8 cellular contexts compared by ENCODE assay signal in the genomic region with DNA sequence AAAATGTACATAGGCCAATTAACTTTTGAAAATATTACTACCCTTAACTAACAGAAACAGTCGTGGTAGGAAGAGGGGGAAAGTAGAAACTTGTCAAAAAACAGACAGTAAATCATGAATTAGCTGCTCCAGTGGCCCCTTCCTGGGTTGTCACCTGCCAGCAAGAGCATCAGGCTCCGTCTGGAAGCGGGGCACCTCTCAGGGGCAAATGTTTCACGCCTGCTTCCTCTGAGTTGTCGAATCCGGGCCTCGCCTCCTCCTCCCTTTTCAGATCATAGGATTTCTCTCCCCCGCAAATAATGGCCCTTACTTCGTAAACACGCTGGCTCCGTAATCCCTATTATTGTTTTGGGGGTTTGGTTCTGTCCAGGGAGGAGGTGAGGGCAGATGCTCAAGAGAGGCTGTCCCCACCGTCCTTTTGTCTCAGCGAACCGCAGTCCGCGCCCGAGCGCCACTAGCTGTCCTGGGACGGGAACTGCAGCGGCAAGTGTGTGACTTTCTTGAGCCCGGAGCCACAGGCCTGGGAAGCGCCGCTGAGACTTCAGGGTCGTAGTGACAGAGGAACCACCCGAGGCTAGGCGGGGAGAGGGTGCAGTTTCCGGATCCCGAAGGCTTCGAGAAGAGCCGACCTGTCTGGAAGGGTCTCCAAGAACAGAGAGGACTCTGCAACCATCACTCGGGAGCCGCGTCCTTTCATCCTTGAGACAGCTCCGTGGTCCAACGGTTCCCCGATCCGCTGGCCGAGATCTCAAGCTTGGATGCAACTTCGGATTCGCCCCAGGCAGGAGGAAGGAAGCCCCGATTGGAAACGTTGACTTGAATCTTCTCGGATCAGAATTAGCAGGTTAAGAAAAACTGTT.
DNase-seq lines count a peak whose midpoint lies in the region; ATAC-seq and TF ChIP-seq lines count a peak whose summit lies in the region.

No MANE protein-coding gene starts in this region.

- no peaks in the 10 kb centered on the region for H3K9me3 Mint-ChIP-seq in activated T-cell treated with anti-CD3 and anti-CD28 coated beads, Interleukin-2, amount 50 U/mL, for 4 hours
- H3K9me3 Mint-ChIP-seq in natural killer cell treated with Interleukin-12 subunit alpha and Interleukin-12 subunit beta and Interleukin-15 and Interleukin-18, amount 100 ng/mL, for 72 hours = no peaks in the 10 kb centered on the region

- H3K27ac Mint-ChIP-seq in natural killer cell treated with Interleukin-12 subunit alpha and Interleukin-12 subunit beta and Interleukin-15 and Interleukin-18, amount 100 ng/mL, for 72 hours = peak overlapping the region; percentile 92 to 94

- no peaks in the 10 kb centered on the region for H3K9me1 ChIP-seq in IMR-90 (ENCODE audit: insufficient read depth, low read length)

- H3K9me3 ChIP-seq in IMR-90 (ENCODE audit: control insufficient read depth, insufficient read depth, low read length) = no peaks in the 10 kb centered on the region
- no peaks in the 10 kb centered on the region for H3K9me3 ChIP-seq in Panc1 (ENCODE audit: control insufficient read depth, insufficient read depth, low read depth, low read length)
- no peaks in the 10 kb centered on the region for H3K9me3 ChIP-seq in fibroblast of lung (ENCODE audit: control insufficient read depth, insufficient read depth, low read depth, low read length)

- H4K20me1 ChIP-seq in IMR-90 (ENCODE audit: insufficient read depth, low read length) = peaks cover 8% of the 10 kb centered on the region; the same call in 1 of the 2 replicates
- H4K20me1 ChIP-seq in fibroblast of lung (ENCODE audit: control insufficient read depth, extremely low read depth, insufficient read depth, low read length) = no peaks in the 10 kb centered on the region

- dilution Hi-C loops in IMR-90 (cut with HindIII; ENCODE audit: low sequenced_read_pairs, unreplicated experiment) = no loop called here

- CTCF ChIA-PET in IMR-90 (lab: Yijun Ruan, JAX) = interaction anchor here (0.6 to 1.1 kb wide), 7 partner anchors 108 to 525 kb away, joined by 3 to 8 read pairs (median 3); a partner anchor contains a TSS
- CTCF ChIA-PET in Panc1 (lab: Charles Lee) = interaction anchor here (1.0 to 1.2 kb wide), 2 partner anchors 65 to 78 kb away, joined by 3 to 5 read pairs; no protein-coding TSS in a partner anchor

- H3K27me3 Mint-ChIP-seq in activated T-cell treated with anti-CD3 and anti-CD28 coated beads, Interleukin-2, amount 50 U/mL, for 4 hours (ENCODE audit: low read depth) = peaks cover 5% of the 10 kb centered on the region
- H3K27me3 Mint-ChIP-seq in natural killer cell treated with Interleukin-12 subunit alpha and Interleukin-12 subunit beta and Interleukin-15 and Interleukin-18, amount 100 ng/mL, for 72 hours = peaks cover 7 to 13% of the 10 kb centered on the region in 2 donors

- H4K8ac ChIP-seq in IMR-90 (ENCODE audit: low read depth in 2 of 2, low read length in 2 of 2) = no peak overlapping the region

- H3K27ac ChIP-seq in IMR-90 (ENCODE audit: insufficient read depth, low read length) = no peak overlapping the region
- H3K27ac ChIP-seq in Panc1 (ENCODE audit: low read length) = peak overlapping the region; percentile 82
- H3K27ac ChIP-seq in fibroblast of lung (ENCODE audit: insufficient read depth, low read length) = peak overlapping the region; percentile 18

- H3K36me3 Mint-ChIP-seq in activated T-cell treated with anti-CD3 and anti-CD28 coated beads, Interleukin-2, amount 50 U/mL, for 4 hours (ENCODE audit: insufficient read depth) = no peaks in the 10 kb centered on the region
- H3K36me3 Mint-ChIP-seq in natural killer cell treated with Interleukin-12 subunit alpha and Interleukin-12 subunit beta and Interleukin-15 and Interleukin-18, amount 100 ng/mL, for 72 hours = no peaks in the 10 kb centered on the region

- WGBS in IMR-90 (ENCODE audit: extremely low coverage in 2 of 2, insufficient read length in 1 of 2), 2 experiments = 0% methylated on average over 19 of the region's 43 CpGs; no CpG with 5 or more reads in 1 of the 2 experiments

- no peak overlapping the region for H2AK5ac ChIP-seq in IMR-90 (ENCODE audit: low read depth, low read length)

- peak overlapping the region; percentile 55 for H3K4me3 ChIP-seq in IMR-90 (ENCODE audit: insufficient read depth, low read depth, low read length)
- peak overlapping the region; percentile 66 to 76 for H3K4me3 ChIP-seq in Panc1 (ENCODE audit: low read depth in 2 of 2, low read length in 2 of 2)
- peak overlapping the region; percentile 76 to 87 (median 84) for H3K4me3 ChIP-seq in fibroblast of lung (replicated peaks in 1 of 4; ENCODE audit: control extremely low read depth in 1 of 4, insufficient read depth in 1 of 4, low read depth in 3 of 4, low read length in 4 of 4)

- TF ChIP-seq POLR2A in IMR-90 (IDR thresholded peaks at IDR 0.05; ENCODE audit: low read depth, low read length) = no peak

- H2BK5ac ChIP-seq in IMR-90 (ENCODE audit: low read depth, low read length, poor library complexity, severe bottlenecking) = no peak overlapping the region

- TF ChIP-seq RAD21 in IMR-90 (IDR thresholded peaks at IDR 0.05; ENCODE audit: low read length) = peak; percentile 54

- no peak overlapping the region for H2BK20ac ChIP-seq in IMR-90 (ENCODE audit: low read depth, low read length)

- H2BK15ac ChIP-seq in IMR-90 (ENCODE audit: low read depth, low read length) = no peak overlapping the region

- peaks cover 16% of the 10 kb centered on the region for H3K4me1 Mint-ChIP-seq in activated T-cell treated with anti-CD3 and anti-CD28 coated beads, Interleukin-2, amount 50 U/mL, for 4 hours (ENCODE audit: low read depth)
- H3K4me1 Mint-ChIP-seq in natural killer cell treated with Interleukin-12 subunit alpha and Interleukin-12 subunit beta and Interleukin-15 and Interleukin-18, amount 100 ng/mL, for 72 hours (ENCODE audit: low read depth in 2 of 2) = peaks cover 14 to 19% of the 10 kb centered on the region in 2 donors

- H3K4me1 ChIP-seq in IMR-90 (ENCODE audit: control insufficient read depth, insufficient read depth, low read length) (no peaks in the 10 kb centered on the region), Panc1 (ENCODE audit: control insufficient read depth, insufficient read depth, low read length) (no peaks in the 10 kb centered on the region), fibroblast of lung (ENCODE audit: control insufficient read depth, extremely low read depth, insufficient read depth, low read length) (no peaks in the 10 kb centered on the region)

- H3K18ac ChIP-seq in IMR-90 (ENCODE audit: low read depth, low read length) = no peak overlapping the region

- POLR2A ChIA-PET in IMR-90 (lab: Charles Lee; ENCODE audit: unreplicated experiment) = no interaction called here
- POLR2A ChIA-PET in Panc1 (lab: Charles Lee) = interaction anchor here (0.6 kb wide), 2 partner anchors 310 to 435 kb away, joined by 4 to 7 read pairs; no protein-coding TSS in a partner anchor

- no peak overlapping the region for H2BK120ac ChIP-seq in IMR-90 (ENCODE audit: low read depth, low read length)

- peak overlapping the region; percentile 48 for H2AK9ac ChIP-seq in IMR-90 (replicated peaks; ENCODE audit: low read depth, low read length, poor library complexity)

- H3K9ac ChIP-seq in IMR-90 (ENCODE audit: low read depth, low read length) (0 out of 2 replicates have a peak overlapping the region, but pooled peaks have one; percentile 12), fibroblast of lung (ENCODE audit: insufficient read depth, low read length) (no peak overlapping the region)

- no TSS peak for BruUV-seq in IMR-90 (replicated peaks; lab: Mats Ljungman, UMichigan)
- no TSS peak for BruUV-seq in Panc1 (replicated peaks; lab: Mats Ljungman, UMichigan)

- peak overlapping the region; percentile 89 for H3K4me3 Mint-ChIP-seq in activated T-cell treated with anti-CD3 and anti-CD28 coated beads, Interleukin-2, amount 50 U/mL, for 4 hours
- peak overlapping the region; percentile 93 for H3K4me3 Mint-ChIP-seq in natural killer cell treated with Interleukin-12 subunit alpha and Interleukin-12 subunit beta and Interleukin-15 and Interleukin-18, amount 100 ng/mL, for 72 hours

- no peak overlapping the region; the same call in 1 of the 2 replicates for H3K23ac ChIP-seq in IMR-90 (ENCODE audit: low read depth, low read length)

- no peaks in the 10 kb centered on the region for H3K79me2 ChIP-seq in fibroblast of lung (ENCODE audit: control insufficient read depth, insufficient read depth, low read length)

- intact Hi-C loops in IMR-90 (cut with micrococcal nuclease) (loop anchor here (1.0 to 10.0 kb wide), 9 partner anchors 65 to 525 kb away; partner anchors contain the start of gene ZNF184), Panc1 (cut with micrococcal nuclease; ENCODE audit: unreplicated experiment) (loop anchor here (5.0 to 10.0 kb wide), 2 partner anchors 95 to 183 kb away; no protein-coding TSS in a partner anchor)

- H3K56ac ChIP-seq in IMR-90 (ENCODE audit: extremely low read depth, insufficient read depth, low read length) = no peak overlapping the region

- no peak overlapping the region for H4K5ac ChIP-seq in IMR-90 (ENCODE audit: low read depth, low read length)

- ATAC-seq in GM21576 (IDR thresholded peaks at IDR 0.05; ENCODE audit: unreplicated experiment) = peak; percentile 68
- ATAC-seq in IMR-90 (ENCODE audit: low read depth) = peak; percentile 85
- peak; percentile 81 for ATAC-seq in Panc1
- ATAC-seq in activated T-cell treated with anti-CD3 and anti-CD28 coated beads, Interleukin-2, amount 50 U/mL, for 4 hours = peak; percentile 81 to 82
- ATAC-seq in natural killer cell treated with Interleukin-12 subunit alpha and Interleukin-12 subunit beta and Interleukin-15 and Interleukin-18, amount 100 ng/mL, for 72 hours = peak; percentile 79 to 82
- ATAC-seq in stimulated activated naive CD8-positive, alpha-beta T cell treated with anti-CD3 and anti-CD28 coated beads, Interleukin-15, Interleukin-2, amounts not matched to agents 100 U/mL and 50 U/mL, for 24 hours = peak; percentile 77

- H3K27me3 ChIP-seq in IMR-90 (ENCODE audit: control insufficient read depth, insufficient read depth, low read length) = no peaks in the 10 kb centered on the region
- H3K27me3 ChIP-seq in Panc1 (ENCODE audit: control insufficient read depth, insufficient read depth, low read length) = no peaks in the 10 kb centered on the region
- no peaks in the 10 kb centered on the region for H3K27me3 ChIP-seq in fibroblast of lung (ENCODE audit: control insufficient read depth, insufficient read depth, low read length)

- H3K79me1 ChIP-seq in IMR-90 (ENCODE audit: low read depth in 1 of 2, low read length in 2 of 2) = no peaks in the 10 kb centered on the region

- H3K14ac ChIP-seq in IMR-90 (replicated peaks; ENCODE audit: low read depth, low read length) = no peak overlapping the region

- peak; percentile 38 for DNase-seq in DMS53 treated with DMSO at 0.1 percent for 48 hours (lab: John Stamatoyannopoulos, UW; ENCODE audit: unreplicated experiment)
- DNase-seq in IMR-90 = peak; percentile 62
- peak; percentile 85 for DNase-seq in Panc1 (ENCODE audit: low read depth, low spot score)
- DNase-seq in activated T-cell treated with anti-CD3 and anti-CD28 coated beads, Interleukin-2, amount 50 U/mL, for 4 hours = peak; percentile 69
- DNase-seq in fibroblast of lung (ENCODE audit: low read depth in 2 of 2) = peak; percentile 70 to 72
- DNase-seq in natural killer cell treated with Interleukin-12 subunit alpha and Interleukin-12 subunit beta and Interleukin-15 and Interleukin-18, amount 100 ng/mL, for 72 hours (ENCODE audit: low spot score) = peak; percentile 77
- peak; percentile 87 for DNase-seq in stimulated activated naive CD8-positive, alpha-beta T cell treated with anti-CD3 and anti-CD28 coated beads, Interleukin-15, Interleukin-2, amounts not matched to agents 100 U/mL and 50 U/mL, for 24 hours

- H2AFZ ChIP-seq in IMR-90 (replicated peaks; ENCODE audit: low read length, poor library complexity) = peak overlapping the region; percentile 98
- peak overlapping the region; percentile 90 for H2AFZ ChIP-seq in fibroblast of lung (ENCODE audit: low read length)

- H3K4me2 ChIP-seq in IMR-90 (ENCODE audit: low read depth, low read length) = peak overlapping the region; percentile 74
- H3K4me2 ChIP-seq in fibroblast of lung (ENCODE audit: extremely low read depth, insufficient read depth, low read length) = peak overlapping the region; percentile 86

- in situ Hi-C loops in IMR-90 (cut with MboI; ENCODE audit: low sequenced_read_pairs) (no loop called here), Panc1 (cut with HindIII; ENCODE audit: low pct_unique_long_range_greater_than_20kb, low sequenced_read_pairs) (no loop called here)

- peak; percentile 63 for TF ChIP-seq CTCF in IMR-90 (conservative IDR thresholded peaks at IDR 0.05; ENCODE audit: low read depth, low read length)
- peak; percentile 93 for TF ChIP-seq CTCF in Panc1 (IDR thresholded peaks at IDR 0.05)
- TF ChIP-seq CTCF in fibroblast of lung (conservative IDR thresholded peaks at IDR 0.05 in 1 of 2, IDR thresholded peaks at IDR 0.05 in 1 of 2; ENCODE audit: low read depth in 1 of 2, low read length in 2 of 2) = peak; percentile 63 to 70

- H3K36me3 ChIP-seq in IMR-90 (ENCODE audit: control insufficient read depth, insufficient read depth, low read length) (no peaks in the 10 kb centered on the region), Panc1 (ENCODE audit: control insufficient read depth, insufficient read depth, low read length) (no peaks in the 10 kb centered on the region), fibroblast of lung (ENCODE audit: control insufficient read depth, insufficient read depth, low read length) (no peaks in the 10 kb centered on the region)

- H3K4ac ChIP-seq in IMR-90 (ENCODE audit: low read depth, low read length) = no peak overlapping the region

- no peak overlapping the region for H4K91ac ChIP-seq in IMR-90 (ENCODE audit: insufficient read depth, low read depth, low read length)
